ENCODE assay signal across 1 cellular context in genomic region chr2:229661478-229661877, GRCh38.
TF ChIP-seq lines count a peak whose summit lies in the region.

No MANE protein-coding gene starts in this region.

TF ChIP-seq in H1, 55 proteins besides CTCF, POLR2A, EP300 and RAD21:
- TF ChIP-seq, protein P1, sequence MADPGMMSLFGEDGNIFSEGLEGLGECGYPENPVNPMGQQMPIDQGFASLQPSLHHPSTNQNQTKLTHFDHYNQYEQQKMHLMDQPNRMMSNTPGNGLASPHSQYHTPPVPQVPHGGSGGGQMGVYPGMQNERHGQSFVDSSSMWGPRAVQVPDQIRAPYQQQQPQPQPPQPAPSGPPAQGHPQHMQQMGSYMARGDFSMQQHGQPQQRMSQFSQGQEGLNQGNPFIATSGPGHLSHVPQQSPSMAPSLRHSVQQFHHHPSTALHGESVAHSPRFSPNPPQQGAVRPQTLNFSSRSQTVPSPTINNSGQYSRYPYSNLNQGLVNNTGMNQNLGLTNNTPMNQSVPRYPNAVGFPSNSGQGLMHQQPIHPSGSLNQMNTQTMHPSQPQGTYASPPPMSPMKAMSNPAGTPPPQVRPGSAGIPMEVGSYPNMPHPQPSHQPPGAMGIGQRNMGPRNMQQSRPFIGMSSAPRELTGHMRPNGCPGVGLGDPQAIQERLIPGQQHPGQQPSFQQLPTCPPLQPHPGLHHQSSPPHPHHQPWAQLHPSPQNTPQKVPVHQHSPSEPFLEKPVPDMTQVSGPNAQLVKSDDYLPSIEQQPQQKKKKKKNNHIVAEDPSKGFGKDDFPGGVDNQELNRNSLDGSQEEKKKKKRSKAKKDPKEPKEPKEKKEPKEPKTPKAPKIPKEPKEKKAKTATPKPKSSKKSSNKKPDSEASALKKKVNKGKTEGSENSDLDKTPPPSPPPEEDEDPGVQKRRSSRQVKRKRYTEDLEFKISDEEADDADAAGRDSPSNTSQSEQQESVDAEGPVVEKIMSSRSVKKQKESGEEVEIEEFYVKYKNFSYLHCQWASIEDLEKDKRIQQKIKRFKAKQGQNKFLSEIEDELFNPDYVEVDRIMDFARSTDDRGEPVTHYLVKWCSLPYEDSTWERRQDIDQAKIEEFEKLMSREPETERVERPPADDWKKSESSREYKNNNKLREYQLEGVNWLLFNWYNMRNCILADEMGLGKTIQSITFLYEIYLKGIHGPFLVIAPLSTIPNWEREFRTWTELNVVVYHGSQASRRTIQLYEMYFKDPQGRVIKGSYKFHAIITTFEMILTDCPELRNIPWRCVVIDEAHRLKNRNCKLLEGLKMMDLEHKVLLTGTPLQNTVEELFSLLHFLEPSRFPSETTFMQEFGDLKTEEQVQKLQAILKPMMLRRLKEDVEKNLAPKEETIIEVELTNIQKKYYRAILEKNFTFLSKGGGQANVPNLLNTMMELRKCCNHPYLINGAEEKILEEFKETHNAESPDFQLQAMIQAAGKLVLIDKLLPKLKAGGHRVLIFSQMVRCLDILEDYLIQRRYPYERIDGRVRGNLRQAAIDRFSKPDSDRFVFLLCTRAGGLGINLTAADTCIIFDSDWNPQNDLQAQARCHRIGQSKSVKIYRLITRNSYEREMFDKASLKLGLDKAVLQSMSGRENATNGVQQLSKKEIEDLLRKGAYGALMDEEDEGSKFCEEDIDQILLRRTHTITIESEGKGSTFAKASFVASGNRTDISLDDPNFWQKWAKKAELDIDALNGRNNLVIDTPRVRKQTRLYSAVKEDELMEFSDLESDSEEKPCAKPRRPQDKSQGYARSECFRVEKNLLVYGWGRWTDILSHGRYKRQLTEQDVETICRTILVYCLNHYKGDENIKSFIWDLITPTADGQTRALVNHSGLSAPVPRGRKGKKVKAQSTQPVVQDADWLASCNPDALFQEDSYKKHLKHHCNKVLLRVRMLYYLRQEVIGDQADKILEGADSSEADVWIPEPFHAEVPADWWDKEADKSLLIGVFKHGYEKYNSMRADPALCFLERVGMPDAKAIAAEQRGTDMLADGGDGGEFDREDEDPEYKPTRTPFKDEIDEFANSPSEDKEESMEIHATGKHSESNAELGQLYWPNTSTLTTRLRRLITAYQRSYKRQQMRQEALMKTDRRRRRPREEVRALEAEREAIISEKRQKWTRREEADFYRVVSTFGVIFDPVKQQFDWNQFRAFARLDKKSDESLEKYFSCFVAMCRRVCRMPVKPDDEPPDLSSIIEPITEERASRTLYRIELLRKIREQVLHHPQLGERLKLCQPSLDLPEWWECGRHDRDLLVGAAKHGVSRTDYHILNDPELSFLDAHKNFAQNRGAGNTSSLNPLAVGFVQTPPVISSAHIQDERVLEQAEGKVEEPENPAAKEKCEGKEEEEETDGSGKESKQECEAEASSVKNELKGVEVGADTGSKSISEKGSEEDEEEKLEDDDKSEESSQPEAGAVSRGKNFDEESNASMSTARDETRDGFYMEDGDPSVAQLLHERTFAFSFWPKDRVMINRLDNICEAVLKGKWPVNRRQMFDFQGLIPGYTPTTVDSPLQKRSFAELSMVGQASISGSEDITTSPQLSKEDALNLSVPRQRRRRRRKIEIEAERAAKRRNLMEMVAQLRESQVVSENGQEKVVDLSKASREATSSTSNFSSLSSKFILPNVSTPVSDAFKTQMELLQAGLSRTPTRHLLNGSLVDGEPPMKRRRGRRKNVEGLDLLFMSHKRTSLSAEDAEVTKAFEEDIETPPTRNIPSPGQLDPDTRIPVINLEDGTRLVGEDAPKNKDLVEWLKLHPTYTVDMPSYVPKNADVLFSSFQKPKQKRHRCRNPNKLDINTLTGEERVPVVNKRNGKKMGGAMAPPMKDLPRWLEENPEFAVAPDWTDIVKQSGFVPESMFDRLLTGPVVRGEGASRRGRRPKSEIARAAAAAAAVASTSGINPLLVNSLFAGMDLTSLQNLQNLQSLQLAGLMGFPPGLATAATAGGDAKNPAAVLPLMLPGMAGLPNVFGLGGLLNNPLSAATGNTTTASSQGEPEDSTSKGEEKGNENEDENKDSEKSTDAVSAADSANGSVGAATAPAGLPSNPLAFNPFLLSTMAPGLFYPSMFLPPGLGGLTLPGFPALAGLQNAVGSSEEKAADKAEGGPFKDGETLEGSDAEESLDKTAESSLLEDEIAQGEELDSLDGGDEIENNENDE (IDR thresholded peaks at IDR 0.05; ENCODE audit: insufficient replicate concordance, low read length) = no peak
- TF ChIP-seq HDAC2 (IDR thresholded peaks at IDR 0.05; ENCODE audit: borderline replicate concordance in 1 of 2, low read depth in 2 of 2, low read length in 2 of 2) = no peak
- no peak for TF ChIP-seq EZH2 (IDR thresholded peaks at IDR 0.05; ENCODE audit: low read depth, low read length, severe bottlenecking)
- no peak for TF ChIP-seq TBP (IDR thresholded peaks at IDR 0.05; ENCODE audit: low read depth, low read length)
- no peak for TF ChIP-seq TAF1 (IDR thresholded peaks at IDR 0.05; ENCODE audit: low read depth, low read length)
- TF ChIP-seq BCL11A (IDR thresholded peaks at IDR 0.05; ENCODE audit: low read depth in 2 of 2, low read length in 2 of 2) = no peak
